ENCODE assay signal across 1 cellular context in the genomic region with DNA sequence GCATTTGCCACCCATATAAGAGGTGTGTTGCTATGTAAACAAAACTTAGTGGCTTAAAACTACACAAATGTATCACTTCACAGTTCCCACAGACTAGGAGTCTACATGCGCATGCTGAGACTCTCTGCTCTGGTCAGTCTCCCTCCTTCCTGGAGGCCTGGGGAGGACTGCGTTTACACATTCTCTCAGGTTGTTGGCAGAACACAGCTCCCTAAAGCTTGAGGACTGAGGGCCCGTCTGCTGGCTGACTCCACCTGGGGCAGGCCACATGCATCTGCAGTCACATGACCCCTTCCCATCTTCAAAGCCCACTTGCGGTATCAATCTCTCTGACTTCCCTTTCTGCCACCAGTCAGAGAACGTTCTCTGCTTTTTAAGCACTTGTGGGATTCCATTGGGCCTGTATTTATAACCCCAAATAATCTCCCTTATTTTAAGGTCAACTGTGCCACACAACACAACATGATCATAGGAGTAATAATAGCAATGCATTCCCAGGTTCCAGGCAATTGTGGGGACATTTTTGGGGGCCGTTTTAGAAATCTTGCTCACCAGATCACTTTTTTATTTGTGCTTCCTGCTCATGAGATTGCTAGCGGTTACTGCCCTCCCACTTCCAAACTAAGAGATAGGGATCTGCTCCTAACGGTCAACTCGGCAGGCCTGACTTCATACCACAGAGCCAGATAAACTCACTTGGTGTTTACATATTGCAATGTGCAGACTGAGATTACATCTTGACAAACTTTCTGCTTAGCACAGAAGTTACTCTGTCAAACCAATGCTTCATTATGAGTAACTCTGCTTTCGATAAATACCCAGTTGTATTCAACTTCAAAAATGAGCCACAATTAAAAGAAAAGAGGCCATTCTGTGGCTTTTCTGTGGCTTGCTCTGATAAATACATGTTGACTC.
TF ChIP-seq lines count a peak whose summit lies in the region.

No MANE protein-coding gene starts in this region.

TF ChIP-seq in GM12878, 131 proteins besides CTCF, POLR2A, EP300 and RAD21 (continued from another document and continues in another):
- TF ChIP-seq RB1 (IDR thresholded peaks at IDR 0.05; ENCODE audit: borderline replicate concordance): no peak
- 0 out of 2 replicates have a peak, but pooled peaks have one; percentile 27 for TF ChIP-seq NR2F1 (conservative IDR thresholded peaks at IDR 0.05)
- TF ChIP-seq ASH2L (IDR thresholded peaks at IDR 0.05; ENCODE audit: borderline replicate concordance, low read depth): no peak
- peak; percentile 73 for TF ChIP-seq JUNB (IDR thresholded peaks at IDR 0.05)
- no peak for TF ChIP-seq TCF12 (IDR thresholded peaks at IDR 0.05; ENCODE audit: low read depth, low read length)
- TF ChIP-seq SUPT20H (IDR thresholded peaks at IDR 0.05; ENCODE audit: borderline replicate concordance, control insufficient read depth, low read depth, low read length): no peak
- TF ChIP-seq, protein P1, sequence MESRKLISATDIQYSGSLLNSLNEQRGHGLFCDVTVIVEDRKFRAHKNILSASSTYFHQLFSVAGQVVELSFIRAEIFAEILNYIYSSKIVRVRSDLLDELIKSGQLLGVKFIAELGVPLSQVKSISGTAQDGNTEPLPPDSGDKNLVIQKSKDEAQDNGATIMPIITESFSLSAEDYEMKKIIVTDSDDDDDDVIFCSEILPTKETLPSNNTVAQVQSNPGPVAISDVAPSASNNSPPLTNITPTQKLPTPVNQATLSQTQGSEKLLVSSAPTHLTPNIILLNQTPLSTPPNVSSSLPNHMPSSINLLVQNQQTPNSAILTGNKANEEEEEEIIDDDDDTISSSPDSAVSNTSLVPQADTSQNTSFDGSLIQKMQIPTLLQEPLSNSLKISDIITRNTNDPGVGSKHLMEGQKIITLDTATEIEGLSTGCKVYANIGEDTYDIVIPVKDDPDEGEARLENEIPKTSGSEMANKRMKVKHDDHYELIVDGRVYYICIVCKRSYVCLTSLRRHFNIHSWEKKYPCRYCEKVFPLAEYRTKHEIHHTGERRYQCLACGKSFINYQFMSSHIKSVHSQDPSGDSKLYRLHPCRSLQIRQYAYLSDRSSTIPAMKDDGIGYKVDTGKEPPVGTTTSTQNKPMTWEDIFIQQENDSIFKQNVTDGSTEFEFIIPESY (IDR thresholded peaks at IDR 0.05): no peak
- no peak for TF ChIP-seq ZNF274 (IDR thresholded peaks at IDR 0.05; ENCODE audit: insufficient read depth, insufficient read length)
- TF ChIP-seq BHLHE40 (IDR thresholded peaks at IDR 0.05; ENCODE audit: borderline replicate concordance in 1 of 2, low read depth in 2 of 2, low read length in 1 of 2): peak; percentile 27 to 58; a peak in 3 of 4 replicates
- TF ChIP-seq ZNF384 (IDR thresholded peaks at IDR 0.05; ENCODE audit: borderline replicate concordance, low read depth, low read length): no peak
- peak; percentile 33; the same call in 1 of the 2 replicates for TF ChIP-seq SIN3A (IDR thresholded peaks at IDR 0.05; ENCODE audit: low read depth, low read length)
- no peak for TF ChIP-seq CHD2 (IDR thresholded peaks at IDR 0.05; ENCODE audit: borderline replicate concordance, low read depth, low read length)
- TF ChIP-seq MYC (IDR thresholded peaks at IDR 0.05; ENCODE audit: insufficient read depth, insufficient read length, insufficient replicate concordance, low read length, severe bottlenecking): no peak
- no peak for TF ChIP-seq KAT2A (conservative IDR thresholded peaks at IDR 0.05; ENCODE audit: control insufficient read depth, low read depth, low read length)
- TF ChIP-seq CBFB (IDR thresholded peaks at IDR 0.05; ENCODE audit: low read depth): no peak
- no peak for TF ChIP-seq CBX3 (IDR thresholded peaks at IDR 0.05; ENCODE audit: borderline replicate concordance, low read depth)
- TF ChIP-seq, protein P2, sequence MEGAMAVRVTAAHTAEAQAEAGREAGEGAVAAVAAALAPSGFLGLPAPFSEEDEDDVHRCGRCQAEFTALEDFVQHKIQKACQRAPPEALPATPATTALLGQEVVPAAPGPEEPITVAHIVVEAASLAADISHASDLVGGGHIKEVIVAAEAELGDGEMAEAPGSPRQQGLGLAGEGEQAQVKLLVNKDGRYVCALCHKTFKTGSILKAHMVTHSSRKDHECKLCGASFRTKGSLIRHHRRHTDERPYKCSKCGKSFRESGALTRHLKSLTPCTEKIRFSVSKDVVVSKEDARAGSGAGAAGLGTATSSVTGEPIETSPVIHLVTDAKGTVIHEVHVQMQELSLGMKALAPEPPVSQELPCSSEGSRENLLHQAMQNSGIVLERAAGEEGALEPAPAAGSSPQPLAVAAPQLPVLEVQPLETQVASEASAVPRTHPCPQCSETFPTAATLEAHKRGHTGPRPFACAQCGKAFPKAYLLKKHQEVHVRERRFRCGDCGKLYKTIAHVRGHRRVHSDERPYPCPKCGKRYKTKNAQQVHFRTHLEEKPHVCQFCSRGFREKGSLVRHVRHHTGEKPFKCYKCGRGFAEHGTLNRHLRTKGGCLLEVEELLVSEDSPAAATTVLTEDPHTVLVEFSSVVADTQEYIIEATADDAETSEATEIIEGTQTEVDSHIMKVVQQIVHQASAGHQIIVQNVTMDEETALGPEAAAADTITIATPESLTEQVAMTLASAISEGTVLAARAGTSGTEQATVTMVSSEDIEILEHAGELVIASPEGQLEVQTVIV (IDR thresholded peaks at IDR 0.05; ENCODE audit: borderline replicate concordance, partially characterized antibody): no peak
- TF ChIP-seq YBX1 (IDR thresholded peaks at IDR 0.05): no peak
- TF ChIP-seq NRF1 (conservative IDR thresholded peaks at IDR 0.05; ENCODE audit: low read depth, low read length): no peak
- TF ChIP-seq MTA2 (IDR thresholded peaks at IDR 0.05; ENCODE audit: low read depth): peak; percentile 78
- no peak for TF ChIP-seq CEBPB (IDR thresholded peaks at IDR 0.05; ENCODE audit: borderline replicate concordance in 1 of 2, low read depth in 2 of 2, low read length in 2 of 2)
- 0 out of 2 replicates have a peak, but pooled peaks have one; percentile 13 for TF ChIP-seq IKZF1 (conservative IDR thresholded peaks at IDR 0.05)
- TF ChIP-seq, protein P3, sequence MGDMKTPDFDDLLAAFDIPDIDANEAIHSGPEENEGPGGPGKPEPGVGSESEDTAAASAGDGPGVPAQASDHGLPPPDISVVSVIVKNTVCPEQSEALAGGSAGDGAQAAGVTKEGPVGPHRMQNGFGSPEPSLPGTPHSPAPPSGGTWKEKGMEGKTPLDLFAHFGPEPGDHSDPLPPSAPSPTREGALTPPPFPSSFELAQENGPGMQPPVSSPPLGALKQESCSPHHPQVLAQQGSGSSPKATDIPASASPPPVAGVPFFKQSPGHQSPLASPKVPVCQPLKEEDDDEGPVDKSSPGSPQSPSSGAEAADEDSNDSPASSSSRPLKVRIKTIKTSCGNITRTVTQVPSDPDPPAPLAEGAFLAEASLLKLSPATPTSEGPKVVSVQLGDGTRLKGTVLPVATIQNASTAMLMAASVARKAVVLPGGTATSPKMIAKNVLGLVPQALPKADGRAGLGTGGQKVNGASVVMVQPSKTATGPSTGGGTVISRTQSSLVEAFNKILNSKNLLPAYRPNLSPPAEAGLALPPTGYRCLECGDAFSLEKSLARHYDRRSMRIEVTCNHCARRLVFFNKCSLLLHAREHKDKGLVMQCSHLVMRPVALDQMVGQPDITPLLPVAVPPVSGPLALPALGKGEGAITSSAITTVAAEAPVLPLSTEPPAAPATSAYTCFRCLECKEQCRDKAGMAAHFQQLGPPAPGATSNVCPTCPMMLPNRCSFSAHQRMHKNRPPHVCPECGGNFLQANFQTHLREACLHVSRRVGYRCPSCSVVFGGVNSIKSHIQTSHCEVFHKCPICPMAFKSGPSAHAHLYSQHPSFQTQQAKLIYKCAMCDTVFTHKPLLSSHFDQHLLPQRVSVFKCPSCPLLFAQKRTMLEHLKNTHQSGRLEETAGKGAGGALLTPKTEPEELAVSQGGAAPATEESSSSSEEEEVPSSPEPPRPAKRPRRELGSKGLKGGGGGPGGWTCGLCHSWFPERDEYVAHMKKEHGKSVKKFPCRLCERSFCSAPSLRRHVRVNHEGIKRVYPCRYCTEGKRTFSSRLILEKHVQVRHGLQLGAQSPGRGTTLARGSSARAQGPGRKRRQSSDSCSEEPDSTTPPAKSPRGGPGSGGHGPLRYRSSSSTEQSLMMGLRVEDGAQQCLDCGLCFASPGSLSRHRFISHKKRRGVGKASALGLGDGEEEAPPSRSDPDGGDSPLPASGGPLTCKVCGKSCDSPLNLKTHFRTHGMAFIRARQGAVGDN (IDR thresholded peaks at IDR 0.05): no peak
- TF ChIP-seq RELA (IDR thresholded peaks at IDR 0.05; ENCODE audit: borderline replicate concordance, partially characterized antibody): no peak
- TF ChIP-seq GABPA (IDR thresholded peaks at IDR 0.05; ENCODE audit: low read depth): no peak
- no peak for TF ChIP-seq POLR2AphosphoS2 (IDR thresholded peaks at IDR 0.05; ENCODE audit: low read depth, low read length)
- peak; percentile 6; the same call in 1 of the 2 replicates for TF ChIP-seq CREM (IDR thresholded peaks at IDR 0.05; ENCODE audit: low read depth)
- TF ChIP-seq, protein P4, sequence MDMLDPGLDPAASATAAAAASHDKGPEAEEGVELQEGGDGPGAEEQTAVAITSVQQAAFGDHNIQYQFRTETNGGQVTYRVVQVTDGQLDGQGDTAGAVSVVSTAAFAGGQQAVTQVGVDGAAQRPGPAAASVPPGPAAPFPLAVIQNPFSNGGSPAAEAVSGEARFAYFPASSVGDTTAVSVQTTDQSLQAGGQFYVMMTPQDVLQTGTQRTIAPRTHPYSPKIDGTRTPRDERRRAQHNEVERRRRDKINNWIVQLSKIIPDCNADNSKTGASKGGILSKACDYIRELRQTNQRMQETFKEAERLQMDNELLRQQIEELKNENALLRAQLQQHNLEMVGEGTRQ (IDR thresholded peaks at IDR 0.05; ENCODE audit: borderline replicate concordance, low read depth, low read length): peak; percentile 71
- TF ChIP-seq, protein P5, sequence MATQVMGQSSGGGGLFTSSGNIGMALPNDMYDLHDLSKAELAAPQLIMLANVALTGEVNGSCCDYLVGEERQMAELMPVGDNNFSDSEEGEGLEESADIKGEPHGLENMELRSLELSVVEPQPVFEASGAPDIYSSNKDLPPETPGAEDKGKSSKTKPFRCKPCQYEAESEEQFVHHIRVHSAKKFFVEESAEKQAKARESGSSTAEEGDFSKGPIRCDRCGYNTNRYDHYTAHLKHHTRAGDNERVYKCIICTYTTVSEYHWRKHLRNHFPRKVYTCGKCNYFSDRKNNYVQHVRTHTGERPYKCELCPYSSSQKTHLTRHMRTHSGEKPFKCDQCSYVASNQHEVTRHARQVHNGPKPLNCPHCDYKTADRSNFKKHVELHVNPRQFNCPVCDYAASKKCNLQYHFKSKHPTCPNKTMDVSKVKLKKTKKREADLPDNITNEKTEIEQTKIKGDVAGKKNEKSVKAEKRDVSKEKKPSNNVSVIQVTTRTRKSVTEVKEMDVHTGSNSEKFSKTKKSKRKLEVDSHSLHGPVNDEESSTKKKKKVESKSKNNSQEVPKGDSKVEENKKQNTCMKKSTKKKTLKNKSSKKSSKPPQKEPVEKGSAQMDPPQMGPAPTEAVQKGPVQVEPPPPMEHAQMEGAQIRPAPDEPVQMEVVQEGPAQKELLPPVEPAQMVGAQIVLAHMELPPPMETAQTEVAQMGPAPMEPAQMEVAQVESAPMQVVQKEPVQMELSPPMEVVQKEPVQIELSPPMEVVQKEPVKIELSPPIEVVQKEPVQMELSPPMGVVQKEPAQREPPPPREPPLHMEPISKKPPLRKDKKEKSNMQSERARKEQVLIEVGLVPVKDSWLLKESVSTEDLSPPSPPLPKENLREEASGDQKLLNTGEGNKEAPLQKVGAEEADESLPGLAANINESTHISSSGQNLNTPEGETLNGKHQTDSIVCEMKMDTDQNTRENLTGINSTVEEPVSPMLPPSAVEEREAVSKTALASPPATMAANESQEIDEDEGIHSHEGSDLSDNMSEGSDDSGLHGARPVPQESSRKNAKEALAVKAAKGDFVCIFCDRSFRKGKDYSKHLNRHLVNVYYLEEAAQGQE (IDR thresholded peaks at IDR 0.05; ENCODE audit: low read depth, low read length): no peak
- TF ChIP-seq SPI1 (IDR thresholded peaks at IDR 0.05; ENCODE audit: borderline replicate concordance, insufficient read depth, low read depth, low read length): peak; percentile 73; the same call in 1 of the 2 replicates
- no peak for TF ChIP-seq MYB (IDR thresholded peaks at IDR 0.05; ENCODE audit: borderline replicate concordance, low read depth, low read length)
- peak; percentile 49; the same call in 1 of the 2 replicates for TF ChIP-seq NFIC (IDR thresholded peaks at IDR 0.05; ENCODE audit: low read depth, low read length)
- TF ChIP-seq ZZZ3 (IDR thresholded peaks at IDR 0.05; ENCODE audit: control insufficient read depth, insufficient read length, low read depth): no peak
- TF ChIP-seq ZNF622 (IDR thresholded peaks at IDR 0.05): no peak
- no peak for TF ChIP-seq MTA3 (IDR thresholded peaks at IDR 0.05; ENCODE audit: borderline replicate concordance, low read length)
- TF ChIP-seq PAX8 (IDR thresholded peaks at IDR 0.05): no peak
- TF ChIP-seq RAD51 (IDR thresholded peaks at IDR 0.05): peak; percentile 95
- 0 out of 2 replicates have a peak, but pooled peaks have one; percentile 9 for TF ChIP-seq MEF2A (IDR thresholded peaks at IDR 0.05; ENCODE audit: insufficient read depth, low read depth, low read length)
- TF ChIP-seq, protein P6, sequence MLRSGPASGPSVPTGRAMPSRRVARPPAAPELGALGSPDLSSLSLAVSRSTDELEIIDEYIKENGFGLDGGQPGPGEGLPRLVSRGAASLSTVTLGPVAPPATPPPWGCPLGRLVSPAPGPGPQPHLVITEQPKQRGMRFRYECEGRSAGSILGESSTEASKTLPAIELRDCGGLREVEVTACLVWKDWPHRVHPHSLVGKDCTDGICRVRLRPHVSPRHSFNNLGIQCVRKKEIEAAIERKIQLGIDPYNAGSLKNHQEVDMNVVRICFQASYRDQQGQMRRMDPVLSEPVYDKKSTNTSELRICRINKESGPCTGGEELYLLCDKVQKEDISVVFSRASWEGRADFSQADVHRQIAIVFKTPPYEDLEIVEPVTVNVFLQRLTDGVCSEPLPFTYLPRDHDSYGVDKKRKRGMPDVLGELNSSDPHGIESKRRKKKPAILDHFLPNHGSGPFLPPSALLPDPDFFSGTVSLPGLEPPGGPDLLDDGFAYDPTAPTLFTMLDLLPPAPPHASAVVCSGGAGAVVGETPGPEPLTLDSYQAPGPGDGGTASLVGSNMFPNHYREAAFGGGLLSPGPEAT (IDR thresholded peaks at IDR 0.05; ENCODE audit: low read depth): no peak
- TF ChIP-seq STAT3 (IDR thresholded peaks at IDR 0.05; ENCODE audit: low read depth, low read length): no peak
